Comparison of ENCODE assay signal across 36 cellular contexts in genomic region chr2:12700989-12701388, GRCh38. TPM values are rescaled to one million over a fixed set of nuclear protein-coding genes. Genes with fewer than 3 reads are reported as not detected.
DNase-seq lines count a peak whose midpoint lies in the region; ATAC-seq, FAIRE-seq and TF ChIP-seq lines count a peak whose summit lies in the region.
"Had no signal": no experiment of that assay in that cellular context is flagged by ENCODE, and none has a peak within 500 bp of the region (broad histone marks: within the 10 kb centered on the region; RNA-seq: fewer than 3 reads in every experiment).

No MANE protein-coding gene starts in this region.

- H4K20me1 ChIP-seq in K562 (replicated peaks; ENCODE audit: control insufficient read depth, insufficient read depth, low read length) (no peaks in the 10 kb centered on the region), smooth muscle cell (ENCODE audit: low read depth) (no peaks in the 10 kb centered on the region)

- BruUV-seq in MCF 10A (replicated peaks; lab: Mats Ljungman, UMichigan), result no TSS peak
- BruUV-seq in K562 (replicated peaks; lab: Mats Ljungman, UMichigan), result no TSS peak

- ATAC-seq in K562 (no peak), natural killer cell (no peak)
- ATAC-seq: activated CD4-positive, alpha-beta T cell treated with anti-CD3 and anti-CD28 coated beads for 36 hours; activated CD8-positive, alpha-beta T cell treated with anti-CD3 and anti-CD28 coated beads, Interleukin-2, amount 10 ng/mL, durations not matched to agents 7 days and 5 days; left lobe of liver; pancreas; stimulated activated naive CD8-positive, alpha-beta T cell treated with anti-CD3 and anti-CD28 coated beads, Interleukin-15, amount 100 ng/mL, for 72 hours had no signal

- H3K79me2 ChIP-seq in K562 (ENCODE audit: control insufficient read depth, insufficient read depth, low read length) (no peaks in the 10 kb centered on the region), smooth muscle cell (ENCODE audit: low read depth) (no peaks in the 10 kb centered on the region)

- intact Hi-C loops in MCF 10A (cut with micrococcal nuclease) (loop anchor here (5.0 kb wide), 3 partner anchors 194 to 259 kb away; no protein-coding TSS in a partner anchor), breast epithelium (cut with DNase I; ENCODE audit: low total_unique reads) (no loop called here), K562 (cut with micrococcal nuclease) (no loop called here), sigmoid colon (cut with DNase I) (no loop called here), natural killer cell (cut with micrococcal nuclease) (no loop called here)
- intact Hi-C loops in activated T-helper 2 cell treated with anti-CD3 and anti-CD28 coated beads, Interferon-gamma antibody, Interleukin-2, Interleukin-4, amounts not matched to agents 10 μg/mL and 5 μg/mL and 100 μg/mL, durations not matched to agents 14 hours and 24 hours and 36 hours (cut with micrococcal nuclease), result loop anchor here (5.0 kb wide), 2 partner anchors 199 to 409 kb away; no protein-coding TSS in a partner anchor

- H3K27ac ChIP-seq in breast epithelium (no peak overlapping the region), K562 (ENCODE audit: extremely low read depth, low read depth, low read length) (no peak overlapping the region), smooth muscle cell (ENCODE audit: low read depth) (peak overlapping the region; percentile 85), sigmoid colon (no peak overlapping the region)
- H3K27ac ChIP-seq: esophagus muscularis mucosa, pancreas, right atrium auricular region, VCaP had no signal

- peaks cover 0 to 19% of the 10 kb centered on the region in 2 donors for H3K4me1 ChIP-seq in breast epithelium
- peaks cover 0 to 15% of the 10 kb centered on the region in 2 experiments; a peak in 2 of 5 replicates for H3K4me1 ChIP-seq in K562 (replicated peaks in 1 of 2; ENCODE audit: control insufficient read depth in 2 of 2, insufficient read depth in 2 of 2, low read length in 2 of 2)
- H3K4me1 ChIP-seq in smooth muscle cell (ENCODE audit: low read depth), result peaks cover 9% of the 10 kb centered on the region
- H3K4me1 ChIP-seq in sigmoid colon, result peaks cover 0 to 24% (median 17%) of the 10 kb centered on the region in 4 donors

- H3K36me3 Mint-ChIP-seq in MCF 10A (ENCODE audit: insufficient read depth, unreplicated experiment) (no peaks in the 10 kb centered on the region), natural killer cell (no peaks in the 10 kb centered on the region)
- H3K36me3 Mint-ChIP-seq in activated T-helper 2 cell treated with anti-CD3 and anti-CD28 coated beads, Interferon-gamma antibody, Interleukin-2, Interleukin-4, amounts not matched to agents 10 μg/mL and 5 μg/mL and 100 μg/mL, durations not matched to agents 14 hours and 24 hours and 36 hours (ENCODE audit: low read depth), result peaks cover 10% of the 10 kb centered on the region
- H3K36me3 Mint-ChIP-seq: activated naive CD4-positive, alpha-beta T cell treated with anti-CD3 and anti-CD28 coated beads, Interleukin-2, amount 50 U/mL, for 24 hours; CD4-positive, alpha-beta memory T cell; memory B cell had no signal

- TF ChIP-seq POLR2A in breast epithelium (IDR thresholded peaks at IDR 0.05), result no peak
- no peak for TF ChIP-seq POLR2A in K562 (conservative IDR thresholded peaks at IDR 0.05)
- no peak for TF ChIP-seq POLR2A in sigmoid colon (IDR thresholded peaks at IDR 0.05)

- no peak overlapping the region for H3K9ac ChIP-seq in K562 (ENCODE audit: insufficient read depth in 1 of 2, low read depth in 2 of 2, low read length in 2 of 2)
- H3K9ac ChIP-seq in smooth muscle cell (ENCODE audit: low read depth), result no peak overlapping the region

- H3K4me2 ChIP-seq in K562 (ENCODE audit: insufficient read depth, low read length) (no peak overlapping the region), smooth muscle cell (no peak overlapping the region)

- no peak for FAIRE-seq in K562 (lab: Jason Lieb, UNC)
- FAIRE-seq: GM19239, pancreas, urothelium cell line had no signal

- H3K27me3 ChIP-seq in breast epithelium (no peaks in the 10 kb centered on the region), K562 (ENCODE audit: control insufficient read depth in 2 of 2, insufficient read depth in 2 of 2, low read length in 2 of 2) (no peaks in the 10 kb centered on the region), smooth muscle cell (ENCODE audit: low read depth) (no peaks in the 10 kb centered on the region), sigmoid colon (no peaks in the 10 kb centered on the region)
- H3K27me3 ChIP-seq: esophagus muscularis mucosa, pancreas, right atrium auricular region had no signal

- no peak for TF ChIP-seq EP300 in K562 (IDR thresholded peaks at IDR 0.05; ENCODE audit: low read length)
- TF ChIP-seq EP300 in sigmoid colon (IDR thresholded peaks at IDR 0.05), result no peak

- no peaks in the 10 kb centered on the region for H3K36me3 ChIP-seq in breast epithelium
- H3K36me3 ChIP-seq in K562 (ENCODE audit: control insufficient read depth, insufficient read depth, low read length), result peaks cover 5% of the 10 kb centered on the region; the same call in 2 of the 3 replicates
- H3K36me3 ChIP-seq in smooth muscle cell (ENCODE audit: low read depth), result no peaks in the 10 kb centered on the region
- H3K36me3 ChIP-seq in sigmoid colon, result no peaks in the 10 kb centered on the region
- H3K36me3 ChIP-seq: esophagus muscularis mucosa, pancreas, right atrium auricular region had no signal

- peaks cover 8% of the 10 kb centered on the region for H3F3A ChIP-seq in smooth muscle cell (ENCODE audit: low read depth)

- WGBS in K562 (ENCODE audit: insufficient coverage, low coverage, missing lambda C conversion rate), result 0% methylated on average over 1 of the region's 1 CpG
- 91% methylated on average over 1 of the region's 1 CpG for WGBS in smooth muscle cell (ENCODE audit: low lambda C conversion rate)
- WGBS in sigmoid colon, 2 donors, result 60 to 80% methylated on average over 1 of the region's 1 CpG

- H3K9me1 ChIP-seq in K562 (ENCODE audit: control insufficient read depth, insufficient read depth, low read length), result no peaks in the 10 kb centered on the region

- TF ChIP-seq CTCF in MCF 10A (IDR thresholded peaks at IDR 0.05; ENCODE audit: unreplicated experiment) (no peak), breast epithelium (IDR thresholded peaks at IDR 0.05) (no peak), K562 (IDR thresholded peaks at IDR 0.05 in 2 of 3, conservative IDR thresholded peaks at IDR 0.05 in 1 of 3; ENCODE audit: insufficient read depth in 2 of 3, low read depth in 1 of 3, low read length in 3 of 3) (no peak), fibroblast of mammary gland (conservative IDR thresholded peaks at IDR 0.05; ENCODE audit: control insufficient read depth, insufficient read depth, low read depth, low read length) (no peak), smooth muscle cell (IDR thresholded peaks at IDR 0.05; ENCODE audit: borderline replicate concordance, insufficient read depth, poor library complexity, severe bottlenecking) (no peak), sigmoid colon (IDR thresholded peaks at IDR 0.05) (no peak), natural killer cell (IDR thresholded peaks at IDR 0.05) (no peak)

- CTCF ChIA-PET in MCF 10A (lab: Yijun Ruan, JAX) (interaction anchor here (0.6 to 3.2 kb wide), 2 partner anchors 15 to 308 kb away, joined by 3 to 19 read pairs; partner anchors contain the start of gene TRIB2), K562 (lab: Yijun Ruan, JAX; ENCODE audit: low intra/inter-chr PET ratio) (no interaction called here)

- H3K9me3 ChIP-seq in breast epithelium (peaks cover 0 to 4% of the 10 kb centered on the region in 2 donors), K562 (replicated peaks; ENCODE audit: control insufficient read depth, insufficient read depth, low read depth, low read length) (peaks cover 14% of the 10 kb centered on the region), smooth muscle cell (replicated peaks; ENCODE audit: low read depth) (no peaks in the 10 kb centered on the region), sigmoid colon (no peaks in the 10 kb centered on the region)
- H3K9me3 ChIP-seq: pancreas, right atrium auricular region had no signal

- POLR2A ChIA-PET in MCF 10A (lab: Yijun Ruan, JAX), result interaction anchor here (1.5 to 2.2 kb wide), 3 partner anchors 45 to 245 kb away, joined by 4 to 10 read pairs (median 5); no protein-coding TSS in a partner anchor
- POLR2A ChIA-PET in K562 (lab: Yijun Ruan, JAX), result no interaction called here

- H3K4me1 Mint-ChIP-seq in MCF 10A (ENCODE audit: insufficient read depth, unreplicated experiment), result peaks cover 22% of the 10 kb centered on the region
- peaks cover 27% of the 10 kb centered on the region for H3K4me1 Mint-ChIP-seq in activated T-helper 2 cell treated with anti-CD3 and anti-CD28 coated beads, Interferon-gamma antibody, Interleukin-2, Interleukin-4, amounts not matched to agents 10 μg/mL and 5 μg/mL and 100 μg/mL, durations not matched to agents 14 hours and 24 hours and 36 hours (ENCODE audit: low read depth)
- peaks cover 34 to 37% of the 10 kb centered on the region in 2 donors for H3K4me1 Mint-ChIP-seq in natural killer cell
- H3K4me1 Mint-ChIP-seq: endodermal cell, memory B cell had no signal

- TF ChIP-seq RAD21 in K562 (CRISPR knock-in tag; conservative IDR thresholded peaks at IDR 0.05 in 1 of 2, IDR thresholded peaks at IDR 0.05 in 1 of 2), result no peak

- H3K9me3 Mint-ChIP-seq in MCF 10A (ENCODE audit: unreplicated experiment), result no peaks in the 10 kb centered on the region
- H3K9me3 Mint-ChIP-seq in activated T-helper 2 cell treated with anti-CD3 and anti-CD28 coated beads, Interferon-gamma antibody, Interleukin-2, Interleukin-4, amounts not matched to agents 10 μg/mL and 5 μg/mL and 100 μg/mL, durations not matched to agents 14 hours and 24 hours and 36 hours, result peaks cover 13% of the 10 kb centered on the region
- H3K9me3 Mint-ChIP-seq in natural killer cell, result peaks cover 2% of the 10 kb centered on the region in 2 donors
- H3K9me3 Mint-ChIP-seq: activated naive CD4-positive, alpha-beta T cell treated with anti-CD3 and anti-CD28 coated beads, Interleukin-2, amount 50 U/mL, for 24 hours; activated T-helper 17 cell treated with anti-CD3 and anti-CD28 coated beads, Interleukin-2, amount 50 U/mL, for 72 hours; central memory CD8-positive, alpha-beta T cell; endodermal cell had no signal

- H3K27me3 Mint-ChIP-seq in MCF 10A (ENCODE audit: insufficient read depth, unreplicated experiment) (no peaks in the 10 kb centered on the region), natural killer cell (ENCODE audit: low read depth in 2 of 2) (peaks cover 0 to 8% of the 10 kb centered on the region in 2 donors)
- H3K27me3 Mint-ChIP-seq in activated T-helper 2 cell treated with anti-CD3 and anti-CD28 coated beads, Interferon-gamma antibody, Interleukin-2, Interleukin-4, amounts not matched to agents 10 μg/mL and 5 μg/mL and 100 μg/mL, durations not matched to agents 14 hours and 24 hours and 36 hours (ENCODE audit: low read depth), result peaks cover 45% of the 10 kb centered on the region
- H3K27me3 Mint-ChIP-seq: activated CD4-positive, alpha-beta T cell treated with anti-CD3 and anti-CD28 coated beads for 36 hours; activated naive CD4-positive, alpha-beta T cell treated with anti-CD3 and anti-CD28 coated beads, Interleukin-2, amount 50 U/mL, for 24 hours; activated T-helper 17 cell treated with anti-CD3 and anti-CD28 coated beads, Interleukin-2, amount 50 U/mL, for 72 hours; CD4-positive, alpha-beta memory T cell; central memory CD8-positive, alpha-beta T cell had no signal

- peak overlapping the region; percentile 58 for H3K27ac Mint-ChIP-seq in MCF 10A (ENCODE audit: low read depth, unreplicated experiment)
- H3K27ac Mint-ChIP-seq in activated T-helper 2 cell treated with anti-CD3 and anti-CD28 coated beads, Interferon-gamma antibody, Interleukin-2, Interleukin-4, amounts not matched to agents 10 μg/mL and 5 μg/mL and 100 μg/mL, durations not matched to agents 14 hours and 24 hours and 36 hours, result no peak overlapping the region
- H3K27ac Mint-ChIP-seq in natural killer cell, result no peak overlapping the region
- H3K27ac Mint-ChIP-seq: activated CD4-positive, alpha-beta T cell treated with anti-CD3 and anti-CD28 coated beads for 36 hours; activated CD8-positive, alpha-beta T cell treated with anti-CD3 and anti-CD28 coated beads, Interleukin-2, amount 10 ng/mL, durations not matched to agents 7 days and 5 days; activated naive CD4-positive, alpha-beta T cell treated with anti-CD3 and anti-CD28 coated beads, Interleukin-2, amount 50 U/mL, for 24 hours; endodermal cell; memory B cell; stimulated activated naive CD8-positive, alpha-beta T cell treated with anti-CD3 and anti-CD28 coated beads, Interleukin-15, amount 100 ng/mL, for 72 hours had no signal

- H2AFZ ChIP-seq in K562 (ENCODE audit: low read depth, low read length), result 0 out of 2 replicates have a peak overlapping the region, but pooled peaks have one; percentile 30
- H2AFZ ChIP-seq in smooth muscle cell (ENCODE audit: low read depth), result no peak overlapping the region

- DNase-seq in MCF 10A (ENCODE audit: unreplicated experiment) (peak; percentile 40), breast epithelium (ENCODE audit: low spot score in 2 of 2) (no peak), K562 (ENCODE audit: extremely low read depth in 1 of 4, low spot score in 3 of 4) (no peak), fibroblast of mammary gland (ENCODE audit: low read depth) (peak; percentile 50), smooth muscle cell (lab: John Stamatoyannopoulos, UW; ENCODE audit: unreplicated experiment) (no peak), sigmoid colon (no peak), natural killer cell (no peak)
- DNase-seq in activated T-helper 2 cell treated with anti-CD3 and anti-CD28 coated beads, Interferon-gamma antibody, Interleukin-2, Interleukin-4, amounts not matched to agents 10 μg/mL and 5 μg/mL and 100 μg/mL, durations not matched to agents 14 hours and 24 hours and 36 hours (ENCODE audit: low spot score), result no peak
- DNase-seq: 8988T; activated CD4-positive, alpha-beta T cell treated with anti-CD3 and anti-CD28 coated beads for 36 hours; activated CD8-positive, alpha-beta T cell treated with anti-CD3 and anti-CD28 coated beads, Interleukin-2, amount 10 ng/mL, durations not matched to agents 7 days and 5 days; AML-193; CD4-positive, alpha-beta memory T cell; dermis blood vessel endothelial cell; endodermal cell; H7; MV-4-11; NCI-H1436 treated with DMSO at 0.1 percent for 48 hours; NCI-H345; NCI-H69; pancreas; SHP77 treated with DMSO at 0.1 percent for 48 hours; stimulated activated CD8-positive, alpha-beta memory T cell treated with anti-CD3 and anti-CD28 coated beads, Interleukin-4, amount 100 ng/mL, for 48 hours; stimulated activated naive CD8-positive, alpha-beta T cell treated with anti-CD3 and anti-CD28 coated beads, Interleukin-15, amount 100 ng/mL, for 72 hours; SW 1271; T-helper 9 cell had no signal

- no peak overlapping the region for H3K4me3 Mint-ChIP-seq in MCF 10A (ENCODE audit: unreplicated experiment)
- no peak overlapping the region for H3K4me3 Mint-ChIP-seq in activated T-helper 2 cell treated with anti-CD3 and anti-CD28 coated beads, Interferon-gamma antibody, Interleukin-2, Interleukin-4, amounts not matched to agents 10 μg/mL and 5 μg/mL and 100 μg/mL, durations not matched to agents 14 hours and 24 hours and 36 hours (ENCODE audit: low read depth)
- no peak overlapping the region for H3K4me3 Mint-ChIP-seq in natural killer cell
- H3K4me3 Mint-ChIP-seq: activated CD4-positive, alpha-beta T cell treated with anti-CD3 and anti-CD28 coated beads for 36 hours; activated CD8-positive, alpha-beta T cell treated with anti-CD3 and anti-CD28 coated beads, Interleukin-2, amount 10 ng/mL, durations not matched to agents 7 days and 5 days; central memory CD8-positive, alpha-beta T cell; endodermal cell; memory B cell; stimulated activated naive CD8-positive, alpha-beta T cell treated with anti-CD3 and anti-CD28 coated beads, Interleukin-15, amount 100 ng/mL, for 72 hours had no signal

- in situ Hi-C loops in K562 (cut with MboI), result loop anchor here (25.0 kb wide), 1 partner anchor 539 kb away; no protein-coding TSS in a partner anchor

- no peak overlapping the region for H3K4me3 ChIP-seq in breast epithelium
- H3K4me3 ChIP-seq in K562, result no peak overlapping the region
- H3K4me3 ChIP-seq in fibroblast of mammary gland (ENCODE audit: control insufficient read depth, low read depth, low read length), result no peak overlapping the region
- no peak overlapping the region for H3K4me3 ChIP-seq in smooth muscle cell
- H3K4me3 ChIP-seq in sigmoid colon, result no peak overlapping the region
- H3K4me3 ChIP-seq: esophagus muscularis mucosa, pancreas, right atrium auricular region had no signal

RNA-seq across cellular contexts. Expression of gene TRIB2, which starts 15.7 kb away (rescaled TPM):
- total RNA-seq in MCF 10A (2022) (12.9 and 14.3 TPM in 2 replicates), breast epithelium (10 to 100 TPM; 17.6 to 62.9 (median 49.6) TPM), K562 (2014; rRNA removed) (27.5 and 30.9 TPM in 2 replicates), K562 (2014; rRNA removed; fragmentation: Illumina TruSeq; extraction: Trizol) (24.1 and 24.8 TPM in 2 replicates), K562 (2015; rRNA removed; fragmentation: Illumina TruSeq; extraction: Trizol) (19.8 and 19.9 TPM in 2 replicates), K562 (2021) (39.0 and 43.0 TPM in 2 replicates), smooth muscle cell (31.5 and 47.0 TPM in 2 replicates), sigmoid colon (10 to 100 TPM; 34.2 to 56.2 (median 46.6) TPM), natural killer cell (10 to 100 TPM; 68.1 to 87.4 (median 84.5) TPM)
- total RNA-seq in K562 (2011; cell fraction: chromatin; rRNA removed; ENCODE audit: low replicate concordance), result 27.9 and 40.5 TPM in 2 replicates
- 35.9 and 38.8 TPM in 2 replicates for total RNA-seq in K562 (2011; cell fraction: nucleolus; rRNA removed)
- total RNA-seq in K562 (2011; cell fraction: nucleoplasm; rRNA removed), result 25.5 and 29.1 TPM in 2 replicates
- polyA plus RNA-seq in K562 (2011; rRNA removed) (22.1 and 28.6 TPM in 2 replicates), K562 (2014; fragmentation: Illumina TruSeq; extraction: Trizol) (22.5 and 26.3 TPM in 2 replicates), K562 (2014; fragmentation: Nextera tagmentation; extraction: Ambion mirVana) (10 to 100 TPM in 1 of 2 experiments, 1 to 10 TPM in 1; 9.0 to 12.2 TPM), K562 (2014; rRNA removed) (28.1 and 36.4 TPM in 2 replicates), smooth muscle cell (26.0 and 31.1 TPM in 2 replicates), sigmoid colon (10 to 100 TPM in 1 of 3 donors, 1 to 10 TPM in 2; 1.4 to 20.7 (median 6.6) TPM)
- 21.6 and 26.2 TPM in 2 replicates for polyA plus RNA-seq in K562 (2011; cell fraction: cytosol; rRNA removed)
- 58.7 and 62.0 TPM in 2 replicates for polyA plus RNA-seq in K562 (2011; cell fraction: nucleus; rRNA removed)
- 20.0 and 26.4 TPM in 2 replicates for polyA plus RNA-seq in K562 (2012)
- 25.6 and 33.0 TPM in 2 replicates for polyA minus RNA-seq in K562 (2011; rRNA and poly(A)+ RNA removed)
- polyA minus RNA-seq in K562 (2011; cell fraction: cytosol; rRNA and poly(A)+ RNA removed), result 24.9 and 28.0 TPM in 2 replicates
- 48.7 and 49.8 TPM in 2 replicates for polyA minus RNA-seq in K562 (2011; cell fraction: nucleus; rRNA and poly(A)+ RNA removed)
- total RNA-seq in activated T-helper 2 cell treated with anti-CD3 and anti-CD28 coated beads, Interferon-gamma antibody, Interleukin-2, Interleukin-4, amounts not matched to agents 10 μg/mL and 5 μg/mL and 100 μg/mL, durations not matched to agents 14 hours and 24 hours and 36 hours, result 3.9 TPM in 2 replicates

Comparison
In these comparisons a context has a peak if more than half of its experiments do, and no peak if none do; other contexts are left out.
1. DNase-seq: peak in MCF 10A (single experiment) and fibroblast of mammary gland (single experiment); none in breast epithelium (0 of 2), K562 (0 of 4), smooth muscle cell (single experiment), sigmoid colon (single experiment), activated T-helper 2 cell treated with anti-CD3 and anti-CD28 coated beads, Interferon-gamma antibody, Interleukin-2, Interleukin-4, amounts not matched to agents 10 μg/mL and 5 μg/mL and 100 μg/mL, durations not matched to agents 14 hours and 24 hours and 36 hours (single experiment) and natural killer cell (single experiment).
2. intact Hi-C loops: an anchor here in MCF 10A (5.0 kb wide) and activated T-helper 2 cell treated with anti-CD3 and anti-CD28 coated beads, Interferon-gamma antibody, Interleukin-2, Interleukin-4, amounts not matched to agents 10 μg/mL and 5 μg/mL and 100 μg/mL, durations not matched to agents 14 hours and 24 hours and 36 hours (5.0 kb wide); none called in breast epithelium, K562, sigmoid colon and natural killer cell.